1 cellular context compared by ENCODE assay signal in the genomic region with DNA sequence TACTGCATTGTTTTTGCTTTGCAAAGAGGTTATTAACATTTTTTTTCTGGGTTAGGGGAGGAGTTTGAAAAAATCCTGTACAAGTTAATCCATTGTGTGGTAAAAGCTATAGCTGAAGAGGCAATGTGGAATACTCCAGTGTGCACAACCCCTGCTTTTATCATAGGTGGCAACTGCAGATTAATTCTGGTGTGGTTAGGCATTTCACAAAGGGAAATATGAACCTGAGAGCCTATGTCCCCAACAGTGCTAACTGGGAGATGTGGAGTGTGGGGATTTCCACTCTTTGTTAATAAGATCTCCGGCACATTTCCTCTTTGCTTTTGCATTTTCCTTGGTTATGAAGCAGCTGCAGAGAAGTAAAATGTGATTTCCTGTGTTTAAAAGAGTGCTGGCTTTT.
A peak's percentile ranks its signal among the peaks of the same experiment; 100 is the strongest.
TF ChIP-seq lines count a peak whose summit lies in the region.

No MANE protein-coding gene starts in this region.

TF ChIP-seq in HepG2, 621 proteins besides CTCF, POLR2A, EP300 and RAD21:
- TF ChIP-seq, protein P1, sequence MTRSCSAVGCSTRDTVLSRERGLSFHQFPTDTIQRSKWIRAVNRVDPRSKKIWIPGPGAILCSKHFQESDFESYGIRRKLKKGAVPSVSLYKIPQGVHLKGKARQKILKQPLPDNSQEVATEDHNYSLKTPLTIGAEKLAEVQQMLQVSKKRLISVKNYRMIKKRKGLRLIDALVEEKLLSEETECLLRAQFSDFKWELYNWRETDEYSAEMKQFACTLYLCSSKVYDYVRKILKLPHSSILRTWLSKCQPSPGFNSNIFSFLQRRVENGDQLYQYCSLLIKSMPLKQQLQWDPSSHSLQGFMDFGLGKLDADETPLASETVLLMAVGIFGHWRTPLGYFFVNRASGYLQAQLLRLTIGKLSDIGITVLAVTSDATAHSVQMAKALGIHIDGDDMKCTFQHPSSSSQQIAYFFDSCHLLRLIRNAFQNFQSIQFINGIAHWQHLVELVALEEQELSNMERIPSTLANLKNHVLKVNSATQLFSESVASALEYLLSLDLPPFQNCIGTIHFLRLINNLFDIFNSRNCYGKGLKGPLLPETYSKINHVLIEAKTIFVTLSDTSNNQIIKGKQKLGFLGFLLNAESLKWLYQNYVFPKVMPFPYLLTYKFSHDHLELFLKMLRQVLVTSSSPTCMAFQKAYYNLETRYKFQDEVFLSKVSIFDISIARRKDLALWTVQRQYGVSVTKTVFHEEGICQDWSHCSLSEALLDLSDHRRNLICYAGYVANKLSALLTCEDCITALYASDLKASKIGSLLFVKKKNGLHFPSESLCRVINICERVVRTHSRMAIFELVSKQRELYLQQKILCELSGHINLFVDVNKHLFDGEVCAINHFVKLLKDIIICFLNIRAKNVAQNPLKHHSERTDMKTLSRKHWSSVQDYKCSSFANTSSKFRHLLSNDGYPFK (CRISPR knock-in tag; IDR thresholded peaks at IDR 0.05; ENCODE audit: borderline replicate concordance), result no peak
- TF ChIP-seq ELF1 (CRISPR knock-in tag; IDR thresholded peaks at IDR 0.05), result 0 out of 2 replicates have a peak, but pooled peaks have one; percentile 18
- TF ChIP-seq NR2F6 (IDR thresholded peaks at IDR 0.05), result no peak
- TF ChIP-seq NR2F6 (CRISPR knock-in tag; IDR thresholded peaks at IDR 0.05), result no peak
- no peak for TF ChIP-seq ZNF792 (CRISPR knock-in tag; IDR thresholded peaks at IDR 0.05)
- no peak for TF ChIP-seq SP1 (IDR thresholded peaks at IDR 0.05)
- no peak for TF ChIP-seq SP1 (CRISPR knock-in tag; IDR thresholded peaks at IDR 0.05)
- TF ChIP-seq ZNF263 (CRISPR knock-in tag; IDR thresholded peaks at IDR 0.05), result no peak
- TF ChIP-seq RORA (CRISPR knock-in tag; IDR thresholded peaks at IDR 0.05), result no peak
- no peak for TF ChIP-seq ZNF382 (CRISPR knock-in tag; IDR thresholded peaks at IDR 0.05; ENCODE audit: borderline replicate concordance)
- TF ChIP-seq RELA (CRISPR knock-in tag; IDR thresholded peaks at IDR 0.05), result peak; percentile 98
- TF ChIP-seq, protein P2, sequence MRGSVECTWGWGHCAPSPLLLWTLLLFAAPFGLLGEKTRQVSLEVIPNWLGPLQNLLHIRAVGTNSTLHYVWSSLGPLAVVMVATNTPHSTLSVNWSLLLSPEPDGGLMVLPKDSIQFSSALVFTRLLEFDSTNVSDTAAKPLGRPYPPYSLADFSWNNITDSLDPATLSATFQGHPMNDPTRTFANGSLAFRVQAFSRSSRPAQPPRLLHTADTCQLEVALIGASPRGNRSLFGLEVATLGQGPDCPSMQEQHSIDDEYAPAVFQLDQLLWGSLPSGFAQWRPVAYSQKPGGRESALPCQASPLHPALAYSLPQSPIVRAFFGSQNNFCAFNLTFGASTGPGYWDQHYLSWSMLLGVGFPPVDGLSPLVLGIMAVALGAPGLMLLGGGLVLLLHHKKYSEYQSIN (CRISPR knock-in tag; IDR thresholded peaks at IDR 0.05; ENCODE audit: borderline replicate concordance), result no peak
- no peak for TF ChIP-seq ZBTB40 (IDR thresholded peaks at IDR 0.05)
- no peak for TF ChIP-seq ZBTB40 (CRISPR knock-in tag; IDR thresholded peaks at IDR 0.05)
- 0 out of 2 replicates have a peak, but pooled peaks have one; percentile 31 for TF ChIP-seq DRAP1 (CRISPR knock-in tag; IDR thresholded peaks at IDR 0.05)
- TF ChIP-seq, protein P3, sequence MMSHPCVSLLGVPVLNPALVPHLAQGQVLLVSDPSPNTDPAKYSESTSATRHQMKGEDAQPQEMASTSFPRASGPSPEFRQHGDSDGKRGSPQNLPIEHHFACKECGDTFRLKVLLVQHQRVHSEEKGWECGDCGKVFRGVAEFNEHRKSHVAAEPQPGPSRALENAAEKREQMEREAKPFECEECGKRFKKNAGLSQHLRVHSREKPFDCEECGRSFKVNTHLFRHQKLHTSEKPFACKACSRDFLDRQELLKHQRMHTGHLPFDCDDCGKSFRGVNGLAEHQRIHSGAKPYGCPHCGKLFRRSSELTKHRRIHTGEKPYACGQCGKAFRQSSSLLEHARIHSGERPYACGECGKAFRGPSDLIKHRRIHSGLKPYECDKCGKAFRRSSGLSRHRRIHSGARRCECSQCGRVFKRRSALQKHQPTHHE (CRISPR knock-in tag; IDR thresholded peaks at IDR 0.05; ENCODE audit: borderline replicate concordance), result no peak
- TF ChIP-seq GABPA (IDR thresholded peaks at IDR 0.05; ENCODE audit: low read depth, low read length), result no peak
- TF ChIP-seq GABPA (CRISPR knock-in tag; IDR thresholded peaks at IDR 0.05; ENCODE audit: low read depth), result no peak
- TF ChIP-seq HIVEP1 (CRISPR knock-in tag; IDR thresholded peaks at IDR 0.05), result no peak
- no peak for TF ChIP-seq ZBTB10 (CRISPR knock-in tag; IDR thresholded peaks at IDR 0.05; ENCODE audit: borderline replicate concordance)
- no peak for TF ChIP-seq BORCS8-MEF2B (CRISPR knock-in tag; IDR thresholded peaks at IDR 0.05)
- no peak for TF ChIP-seq ZNF3 (CRISPR knock-in tag; IDR thresholded peaks at IDR 0.05)
- TF ChIP-seq, protein P4, sequence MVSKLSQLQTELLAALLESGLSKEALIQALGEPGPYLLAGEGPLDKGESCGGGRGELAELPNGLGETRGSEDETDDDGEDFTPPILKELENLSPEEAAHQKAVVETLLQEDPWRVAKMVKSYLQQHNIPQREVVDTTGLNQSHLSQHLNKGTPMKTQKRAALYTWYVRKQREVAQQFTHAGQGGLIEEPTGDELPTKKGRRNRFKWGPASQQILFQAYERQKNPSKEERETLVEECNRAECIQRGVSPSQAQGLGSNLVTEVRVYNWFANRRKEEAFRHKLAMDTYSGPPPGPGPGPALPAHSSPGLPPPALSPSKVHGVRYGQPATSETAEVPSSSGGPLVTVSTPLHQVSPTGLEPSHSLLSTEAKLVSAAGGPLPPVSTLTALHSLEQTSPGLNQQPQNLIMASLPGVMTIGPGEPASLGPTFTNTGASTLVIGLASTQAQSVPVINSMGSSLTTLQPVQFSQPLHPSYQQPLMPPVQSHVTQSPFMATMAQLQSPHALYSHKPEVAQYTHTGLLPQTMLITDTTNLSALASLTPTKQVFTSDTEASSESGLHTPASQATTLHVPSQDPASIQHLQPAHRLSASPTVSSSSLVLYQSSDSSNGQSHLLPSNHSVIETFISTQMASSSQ (IDR thresholded peaks at IDR 0.05; ENCODE audit: low read depth), result peak; percentile 9; the same call in 1 of the 2 replicates
- TF ChIP-seq, protein P4 (CRISPR knock-in tag; IDR thresholded peaks at IDR 0.05; ENCODE audit: borderline replicate concordance), result no peak
